13 cellular contexts compared by ENCODE assay signal in genomic region chr1:30868833-30869435, GRCh38. TPM values are rescaled to one million over a fixed set of nuclear protein-coding genes. Genes with fewer than 3 reads are reported as not detected.
DNase-seq lines count a peak whose midpoint lies in the region; ATAC-seq and TF ChIP-seq lines count a peak whose summit lies in the region.
"Had no signal": no experiment of that assay in that cellular context is flagged by ENCODE, and none has a peak within 500 bp of the region (broad histone marks: within the 10 kb centered on the region; RNA-seq: fewer than 3 reads in every experiment).

No MANE protein-coding gene starts in this region.

- H3K4me1 Mint-ChIP-seq in activated T-cell treated with anti-CD3 and anti-CD28 coated beads, Interleukin-2, amount 50 U/mL, for 72 hours (ENCODE audit: low read depth) = peaks cover 7% of the 10 kb centered on the region
- H3K4me1 Mint-ChIP-seq in activated T-cell treated with anti-CD3 and anti-CD28 coated beads, Interleukin-2, amount 50 U/mL, for 4 hours (ENCODE audit: low read depth) = peaks cover 4% of the 10 kb centered on the region
- H3K4me1 Mint-ChIP-seq in activated CD8-positive, alpha-beta T cell treated with anti-CD3 and anti-CD28 coated beads, Interleukin-2, amount 10 ng/mL, durations not matched to agents 7 days and 5 days (ENCODE audit: low read depth) = peaks cover 5% of the 10 kb centered on the region
- peaks cover 6 to 17% of the 10 kb centered on the region in 2 donors for H3K4me1 Mint-ChIP-seq in stimulated activated naive B cell treated with anti-CD40 and anti-IgM and Interleukin-4, amounts not matched to agents 10 μg/mL and 1 μg/mL and 100 μg/mL, for 72 hours

- DNase-seq in activated T-cell treated with anti-CD3 and anti-CD28 coated beads, Interleukin-2, amount 50 U/mL, for 72 hours = peak; percentile 47 to 62
- no peak for DNase-seq in activated T-cell treated with anti-CD3 and anti-CD28 coated beads, Interleukin-2, amount 50 U/mL, for 4 hours
- peak; percentile 39 for DNase-seq in activated CD8-positive, alpha-beta T cell treated with anti-CD3 and anti-CD28 coated beads, Interleukin-2, amount 10 ng/mL, durations not matched to agents 7 days and 5 days
- DNase-seq in stimulated activated naive B cell treated with anti-CD40 and anti-IgM and Interleukin-4, amounts not matched to agents 10 μg/mL and 1 μg/mL and 100 μg/mL, for 72 hours = peak; percentile 60
- DNase-seq in erythroblast (lab: John Stamatoyannopoulos, UW) (no peak), kidney tubule cell (ENCODE audit: low spot score) (no peak)
- DNase-seq: MG63, NCI-H2227 treated with DMSO at 0.1 percent for 48 hours, Peyer's patch, T-helper 9 cell had no signal

- H3K36me3 Mint-ChIP-seq in activated T-cell treated with anti-CD3 and anti-CD28 coated beads, Interleukin-2, amount 50 U/mL, for 72 hours (ENCODE audit: insufficient read depth in 2 of 2) = no peaks in the 10 kb centered on the region
- H3K36me3 Mint-ChIP-seq in activated T-cell treated with anti-CD3 and anti-CD28 coated beads, Interleukin-2, amount 50 U/mL, for 4 hours (ENCODE audit: insufficient read depth) = no peaks in the 10 kb centered on the region
- H3K36me3 Mint-ChIP-seq in activated CD8-positive, alpha-beta T cell treated with anti-CD3 and anti-CD28 coated beads, Interleukin-2, amount 10 ng/mL, durations not matched to agents 7 days and 5 days (ENCODE audit: low read depth) = no peaks in the 10 kb centered on the region
- H3K36me3 Mint-ChIP-seq in stimulated activated naive B cell treated with anti-CD40 and anti-IgM and Interleukin-4, amounts not matched to agents 10 μg/mL and 1 μg/mL and 100 μg/mL, for 72 hours = peaks cover 19 to 21% of the 10 kb centered on the region in 2 donors

- peak overlapping the region; percentile 25 for H3K27ac Mint-ChIP-seq in activated T-cell treated with anti-CD3 and anti-CD28 coated beads, Interleukin-2, amount 50 U/mL, for 72 hours
- peak overlapping the region; percentile 57 for H3K27ac Mint-ChIP-seq in activated CD8-positive, alpha-beta T cell treated with anti-CD3 and anti-CD28 coated beads, Interleukin-2, amount 10 ng/mL, durations not matched to agents 7 days and 5 days
- peak overlapping the region; percentile 67 for H3K27ac Mint-ChIP-seq in stimulated activated naive B cell treated with anti-CD40 and anti-IgM and Interleukin-4, amounts not matched to agents 10 μg/mL and 1 μg/mL and 100 μg/mL, for 72 hours

- CTCF ChIA-PET in activated CD8-positive, alpha-beta T cell treated with anti-CD3 and anti-CD28 coated beads, Interleukin-2, amount 10 ng/mL, durations not matched to agents 7 days and 5 days (lab: Charles Lee) = no interaction called here

- POLR2A ChIA-PET in activated CD8-positive, alpha-beta T cell treated with anti-CD3 and anti-CD28 coated beads, Interleukin-2, amount 10 ng/mL, durations not matched to agents 7 days and 5 days (lab: Charles Lee) = no interaction called here

- no peaks in the 10 kb centered on the region for H3K9me3 Mint-ChIP-seq in activated T-cell treated with anti-CD3 and anti-CD28 coated beads, Interleukin-2, amount 50 U/mL, for 72 hours
- no peaks in the 10 kb centered on the region for H3K9me3 Mint-ChIP-seq in activated T-cell treated with anti-CD3 and anti-CD28 coated beads, Interleukin-2, amount 50 U/mL, for 4 hours
- H3K9me3 Mint-ChIP-seq in activated CD8-positive, alpha-beta T cell treated with anti-CD3 and anti-CD28 coated beads, Interleukin-2, amount 10 ng/mL, durations not matched to agents 7 days and 5 days (ENCODE audit: insufficient read depth) = no peaks in the 10 kb centered on the region
- H3K9me3 Mint-ChIP-seq in stimulated activated naive B cell treated with anti-CD40 and anti-IgM and Interleukin-4, amounts not matched to agents 10 μg/mL and 1 μg/mL and 100 μg/mL, for 72 hours = peaks cover 21 to 28% of the 10 kb centered on the region in 2 donors

- H3K4me3 Mint-ChIP-seq in activated T-cell treated with anti-CD3 and anti-CD28 coated beads, Interleukin-2, amount 50 U/mL, for 72 hours = no peak overlapping the region
- no peak overlapping the region for H3K4me3 Mint-ChIP-seq in activated T-cell treated with anti-CD3 and anti-CD28 coated beads, Interleukin-2, amount 50 U/mL, for 4 hours
- peak overlapping the region; percentile 36 for H3K4me3 Mint-ChIP-seq in activated CD8-positive, alpha-beta T cell treated with anti-CD3 and anti-CD28 coated beads, Interleukin-2, amount 10 ng/mL, durations not matched to agents 7 days and 5 days
- no peak overlapping the region for H3K4me3 Mint-ChIP-seq in stimulated activated naive B cell treated with anti-CD40 and anti-IgM and Interleukin-4, amounts not matched to agents 10 μg/mL and 1 μg/mL and 100 μg/mL, for 72 hours

- TF ChIP-seq POLR2A in erythroblast (IDR thresholded peaks at IDR 0.05; ENCODE audit: low read length) = no peak

- ATAC-seq in activated T-cell treated with anti-CD3 and anti-CD28 coated beads, Interleukin-2, amount 50 U/mL, for 72 hours (replicated peaks in 1 of 2) = peak in 1 of 2 donors; percentile 69
- no peak for ATAC-seq in activated T-cell treated with anti-CD3 and anti-CD28 coated beads, Interleukin-2, amount 50 U/mL, for 4 hours
- ATAC-seq in HG03175 (IDR thresholded peaks at IDR 0.05; ENCODE audit: unreplicated experiment) (peak; percentile 47), GM19452 (IDR thresholded peaks at IDR 0.05; ENCODE audit: unreplicated experiment) (no peak)
- no peak for ATAC-seq in activated CD8-positive, alpha-beta T cell treated with anti-CD3 and anti-CD28 coated beads, Interleukin-2, amount 10 ng/mL, durations not matched to agents 7 days and 5 days
- peak; percentile 78 to 79 for ATAC-seq in stimulated activated naive B cell treated with anti-CD40 and anti-IgM and Interleukin-4, amounts not matched to agents 10 μg/mL and 1 μg/mL and 100 μg/mL, for 72 hours (replicated peaks)
- ATAC-seq: left lobe of liver had no signal

- peaks cover 9% of the 10 kb centered on the region for H3K27me3 Mint-ChIP-seq in activated T-cell treated with anti-CD3 and anti-CD28 coated beads, Interleukin-2, amount 50 U/mL, for 72 hours (ENCODE audit: low read depth)
- peaks cover 15% of the 10 kb centered on the region for H3K27me3 Mint-ChIP-seq in activated T-cell treated with anti-CD3 and anti-CD28 coated beads, Interleukin-2, amount 50 U/mL, for 4 hours (ENCODE audit: low read depth)
- H3K27me3 Mint-ChIP-seq in activated CD8-positive, alpha-beta T cell treated with anti-CD3 and anti-CD28 coated beads, Interleukin-2, amount 10 ng/mL, durations not matched to agents 7 days and 5 days (ENCODE audit: low read depth) = peaks cover 26% of the 10 kb centered on the region
- peaks cover 47 to 75% of the 10 kb centered on the region in 2 donors for H3K27me3 Mint-ChIP-seq in stimulated activated naive B cell treated with anti-CD40 and anti-IgM and Interleukin-4, amounts not matched to agents 10 μg/mL and 1 μg/mL and 100 μg/mL, for 72 hours

RNA-seq across cellular contexts. Expression of gene SDC3, which starts 39.6 kb away (rescaled TPM):
- total RNA-seq in activated T-cell treated with anti-CD3 and anti-CD28 coated beads, Interleukin-2, amount 50 U/mL, for 72 hours = under 1 TPM; 0.12 to 0.25 TPM
- 1 to 10 TPM in 1 of 3 donors, under 1 TPM in 2; 0.55 to 1.0 (median 0.68) TPM for total RNA-seq in activated T-cell treated with anti-CD3 and anti-CD28 coated beads, Interleukin-2, amount 50 U/mL, for 4 hours
- not detected for total RNA-seq in activated CD8-positive, alpha-beta T cell treated with anti-CD3 and anti-CD28 coated beads, Interleukin-2, amount 10 ng/mL, durations not matched to agents 7 days and 5 days

Comparison
In these comparisons a context has a peak if more than half of its experiments do, and no peak if none do; other contexts are left out.
1. DNase-seq: peak in activated T-cell treated with anti-CD3 and anti-CD28 coated beads, Interleukin-2, amount 50 U/mL, for 72 hours (2 of 2), activated CD8-positive, alpha-beta T cell treated with anti-CD3 and anti-CD28 coated beads, Interleukin-2, amount 10 ng/mL, durations not matched to agents 7 days and 5 days (single experiment) and stimulated activated naive B cell treated with anti-CD40 and anti-IgM and Interleukin-4, amounts not matched to agents 10 μg/mL and 1 μg/mL and 100 μg/mL, for 72 hours (single experiment); none in activated T-cell treated with anti-CD3 and anti-CD28 coated beads, Interleukin-2, amount 50 U/mL, for 4 hours (single experiment), erythroblast (0 of 2) and kidney tubule cell (single experiment).
2. ATAC-seq: peak in HG03175 (single experiment) and stimulated activated naive B cell treated with anti-CD40 and anti-IgM and Interleukin-4, amounts not matched to agents 10 μg/mL and 1 μg/mL and 100 μg/mL, for 72 hours (2 of 2); none in activated T-cell treated with anti-CD3 and anti-CD28 coated beads, Interleukin-2, amount 50 U/mL, for 4 hours (0 of 2), activated CD8-positive, alpha-beta T cell treated with anti-CD3 and anti-CD28 coated beads, Interleukin-2, amount 10 ng/mL, durations not matched to agents 7 days and 5 days (single experiment) and GM19452 (single experiment).
3. Peak in every context shown above with its lines, with median percentiles within 50 percentile points of each other: H3K27ac Mint-ChIP-seq.